In the genomic region with DNA sequence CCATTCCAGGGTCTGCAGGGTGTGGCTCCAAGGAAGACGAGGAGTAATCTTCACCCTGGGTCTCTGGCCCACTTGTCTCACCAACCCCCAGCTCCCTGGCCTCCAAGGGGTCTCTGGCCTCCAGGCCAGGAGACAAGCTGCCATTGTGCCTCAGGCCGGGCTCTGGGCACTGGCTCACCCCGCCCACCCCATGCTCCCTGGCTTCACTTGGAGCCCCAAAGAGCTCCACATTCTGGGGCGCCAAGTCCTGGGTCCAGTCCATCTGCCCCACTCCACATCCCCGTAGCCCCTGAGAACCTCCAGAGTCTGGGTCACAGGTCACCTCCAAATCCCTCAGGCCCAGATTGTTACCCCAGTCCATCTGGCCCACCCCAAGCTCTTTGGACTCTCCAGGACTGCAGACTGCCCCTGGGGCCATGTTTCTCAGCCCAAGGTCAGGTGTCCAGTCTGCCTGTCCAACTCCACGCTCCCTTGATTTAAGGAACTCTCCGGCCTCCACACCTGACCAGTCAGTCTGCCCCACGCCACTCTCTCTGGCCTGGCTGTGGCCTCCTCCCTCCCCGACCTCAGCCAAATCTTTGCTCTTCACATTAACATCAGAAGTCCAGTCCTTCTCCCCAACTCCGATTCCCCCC, we compare ENCODE assay signal across 19 cellular contexts. TPM values are rescaled to one million over a fixed set of nuclear protein-coding genes. Genes with fewer than 3 reads are reported as not detected.
DNase-seq lines count a peak whose midpoint lies in the region; ATAC-seq, FAIRE-seq and TF ChIP-seq lines count a peak whose summit lies in the region.
"Had no signal": no experiment of that assay in that cellular context is flagged by ENCODE, and none has a peak within 500 bp of the region (broad histone marks: within the 10 kb centered on the region; RNA-seq: fewer than 3 reads in every experiment).

No MANE protein-coding gene starts in this region.

- no peaks in the 10 kb centered on the region for H3K27me3 ChIP-seq in H9 (ENCODE audit: insufficient read depth, low read length)
- no peaks in the 10 kb centered on the region for H3K27me3 ChIP-seq in bronchial epithelial cell (ENCODE audit: control insufficient read depth, insufficient read depth, low read length)
- no peaks in the 10 kb centered on the region for H3K27me3 ChIP-seq in lower lobe of right lung (ENCODE audit: low read depth)
- H3K27me3 ChIP-seq in spleen (replicated peaks in 1 of 7), result peaks cover 0 to 12% (median 0%) of the 10 kb centered on the region in 7 donors
- H3K27me3 ChIP-seq: ascending aorta had no signal

- no peak overlapping the region for H3K27ac ChIP-seq in H9 (ENCODE audit: insufficient read length, low read depth, low read length)
- peak overlapping the region; percentile 11 for H3K27ac ChIP-seq in lower lobe of right lung
- peak overlapping the region in 1 of 8 donors; percentile 8 for H3K27ac ChIP-seq in spleen
- H3K27ac ChIP-seq: HL-60, VCaP had no signal

- ATAC-seq in lower lobe of right lung, result no peak

- no peak for FAIRE-seq in bronchial epithelial cell (lab: Jason Lieb, UNC)
- FAIRE-seq: GM12892 had no signal

- no peak overlapping the region for H2BK15ac ChIP-seq in H9 (ENCODE audit: low read depth, low read length)

- H3K23ac ChIP-seq in H9 (ENCODE audit: insufficient read length, low read depth, low read length), result no peak overlapping the region

- H2AK5ac ChIP-seq in H9 (ENCODE audit: insufficient read length, low read length), result no peak overlapping the region

- H3K79me1 ChIP-seq in H9 (ENCODE audit: insufficient read depth, low read depth, low read length, poor library complexity, severe bottlenecking), result no peaks in the 10 kb centered on the region

- peak overlapping the region in 1 of 2 experiments; percentile 17; a peak in 1 of 5 replicates for H3K4me3 Mint-ChIP-seq in H9

- no CpG with 5 or more reads among the region's 10 CpGs for WGBS in H9 (ENCODE audit: extremely low coverage, insufficient read length, low lambda C conversion rate)
- WGBS in spleen, 5 donors, result 90 to 96% (median 92%) methylated on average over 10 of the region's 10 CpGs

- H2BK120ac ChIP-seq in H9 (ENCODE audit: low read depth, low read length, poor library complexity, severe bottlenecking), result no peak overlapping the region

- no peak for DNase-seq in H9
- no peak for DNase-seq in bronchial epithelial cell (ENCODE audit: low read depth)
- DNase-seq in lower lobe of right lung, result no peak
- DNase-seq in spleen, result peak; percentile 65
- no peak for DNase-seq in NK-92 treated with Interleukin-12 subunit alpha and Interleukin-12 subunit beta, amount 100 ng/mL, for 24 hours (lab: John Stamatoyannopoulos, UW)
- no peak for DNase-seq in GM20000 (ENCODE audit: low spot score)
- no peak for DNase-seq in iPS-NIHi7 (ENCODE audit: extremely low spot score)
- DNase-seq in AG20443 (ENCODE audit: low spot score), result no peak
- DNase-seq: activated gamma-delta T cell, COR-L47, mesendoderm, NCI-H1417 treated with DMSO at 0.1 percent for 48 hours, NCI-H510A, SW 1271 had no signal

- no peak overlapping the region for H2BK20ac ChIP-seq in H9 (ENCODE audit: low read depth, low read length, poor library complexity, severe bottlenecking)

- H3K9me3 ChIP-seq in H9 (ENCODE audit: control insufficient read depth, low read depth, low read length), result no peaks in the 10 kb centered on the region
- no peaks in the 10 kb centered on the region for H3K9me3 ChIP-seq in lower lobe of right lung
- no peaks in the 10 kb centered on the region for H3K9me3 ChIP-seq in spleen
- H3K9me3 ChIP-seq: ascending aorta had no signal

- intact Hi-C loops in lower lobe of right lung (cut with DNase I) (no loop called here), spleen (cut with DNase I; ENCODE audit: low total_unique reads) (no loop called here)

- no peak overlapping the region for H4K91ac ChIP-seq in H9 (ENCODE audit: insufficient read length, low read depth, low read length)

- H3K56ac ChIP-seq in H9 (ENCODE audit: insufficient read length, low read depth, low read length), result no peak overlapping the region

- no peak overlapping the region for H4K5ac ChIP-seq in H9 (ENCODE audit: insufficient read length, low read depth, low read length)

- H4K8ac ChIP-seq in H9 (replicated peaks; ENCODE audit: insufficient read length, low read depth, low read length), result no peak overlapping the region

- no peaks in the 10 kb centered on the region for H3K9me3 Mint-ChIP-seq in H9

- H3K4me1 ChIP-seq in H9 (ENCODE audit: insufficient read depth, low read length) (peaks cover 6% of the 10 kb centered on the region), lower lobe of right lung (peaks cover 94% of the 10 kb centered on the region), spleen (peaks cover 24 to 98% (median 61%) of the 10 kb centered on the region in 6 donors)

- no peak overlapping the region for H3K4ac ChIP-seq in H9 (ENCODE audit: low read depth, low read length)

- no peak for TF ChIP-seq CTCF in H9 (conservative IDR thresholded peaks at IDR 0.05)
- TF ChIP-seq CTCF in bronchial epithelial cell (IDR thresholded peaks at IDR 0.05; ENCODE audit: insufficient read depth, low read length, severe bottlenecking), result no peak
- no peak for TF ChIP-seq CTCF in lower lobe of right lung (IDR thresholded peaks at IDR 0.05)
- no peak for TF ChIP-seq CTCF in spleen (IDR thresholded peaks at IDR 0.05 in 8 of 11, conservative IDR thresholded peaks at IDR 0.05 in 3 of 11)
- no peak for TF ChIP-seq CTCF in GM20000 (IDR thresholded peaks at IDR 0.05; ENCODE audit: extremely low read depth, missing control alignments)

- H3K36me3 ChIP-seq in bronchial epithelial cell (ENCODE audit: control insufficient read depth, insufficient read depth, low read length) (peaks cover 36% of the 10 kb centered on the region), lower lobe of right lung (peaks cover 49% of the 10 kb centered on the region), spleen (peaks cover 0 to 46% (median 11%) of the 10 kb centered on the region in 6 donors)

- no peaks in the 10 kb centered on the region for H3K27me3 Mint-ChIP-seq in H9 (ENCODE audit: low read depth)

- no peak overlapping the region for H3K4me2 ChIP-seq in H9 (ENCODE audit: insufficient read depth, insufficient read length, low read length)

- H2BK12ac ChIP-seq in H9 (ENCODE audit: insufficient read length, low read depth, low read length), result no peak overlapping the region

- H3K79me2 ChIP-seq in H9 (ENCODE audit: insufficient read depth, low read length), result peaks cover 9% of the 10 kb centered on the region; the same call in 1 of the 2 replicates

- no peak overlapping the region for H2BK5ac ChIP-seq in H9 (ENCODE audit: insufficient read length, low read length)

- no peak overlapping the region; the same call in 1 of the 2 replicates for H3K14ac ChIP-seq in H9 (ENCODE audit: insufficient read depth, low read length)

- peaks cover 41 to 64% (median 45%) of the 10 kb centered on the region in 3 experiments for H3K36me3 Mint-ChIP-seq in H9 (ENCODE audit: insufficient read depth in 1 of 3, low read depth in 3 of 3)

- no peak overlapping the region for H2AFZ ChIP-seq in H9 (ENCODE audit: low read length)

- peak overlapping the region; percentile 3 for H3K4me3 ChIP-seq in bronchial epithelial cell (ENCODE audit: low read depth, low read length)
- H3K4me3 ChIP-seq in lower lobe of right lung, result peak overlapping the region; percentile 3
- peak overlapping the region in 1 of 8 donors; percentile 44 for H3K4me3 ChIP-seq in spleen
- H3K4me3 ChIP-seq: ascending aorta had no signal

- no peak overlapping the region for H3T11ph ChIP-seq in H9 (ENCODE audit: low read length)

- H3K27ac Mint-ChIP-seq in H9, result peak overlapping the region; percentile 60 to 87 (median 72); a peak in 6 of 7 replicates

- no peak overlapping the region for H3K18ac ChIP-seq in H9 (ENCODE audit: insufficient read length, low read depth, low read length)

- H3K23me2 ChIP-seq in H9 (ENCODE audit: insufficient read length, low read depth, low read length, poor library complexity, severe bottlenecking), result peaks cover 6% of the 10 kb centered on the region

- no peak overlapping the region for H3K9ac ChIP-seq in H9 (ENCODE audit: extremely low read depth, insufficient read length, low read length)

- peaks cover 24 to 37% of the 10 kb centered on the region in 2 experiments for H3K4me1 Mint-ChIP-seq in H9

- no peaks in the 10 kb centered on the region for H4K20me1 ChIP-seq in H9 (ENCODE audit: control insufficient read depth, insufficient read depth, insufficient read length)

- no peak for TF ChIP-seq POLR2A in spleen (IDR thresholded peaks at IDR 0.05)

RNA-seq across cellular contexts. Expression of a gene that starts 16.2 kb away (rescaled TPM):
- 130 and 140 TPM in 2 replicates for total RNA-seq in H9 (2021)
- 67.9 and 160 TPM in 2 replicates for total RNA-seq in bronchial epithelial cell
- total RNA-seq in lower lobe of right lung, result 147 TPM
- total RNA-seq in spleen, result 100 to 1,000 TPM in 1 of 7 donors, 10 to 100 TPM in 6; 30.5 to 126 (median 48.5) TPM
- 10 to 100 TPM; 19.8 to 51.6 (median 21.7) TPM for polyA plus RNA-seq in spleen

RNA-seq across cellular contexts. Expression of a gene that starts 27.1 kb away (rescaled TPM):
- total RNA-seq in H9 (2021) (202 and 205 TPM in 2 replicates), bronchial epithelial cell (96.6 and 100 TPM in 2 replicates), lower lobe of right lung (62.2 TPM), spleen (10 to 100 TPM; 41.9 to 67.1 (median 53.1) TPM)
- polyA plus RNA-seq in spleen, result 10 to 100 TPM; 35.5 to 52.0 (median 42.6) TPM

RNA-seq across cellular contexts. Expression of a gene that starts 29.6 kb away (rescaled TPM):
- total RNA-seq in H9 (2021), result 0.15 and 0.22 TPM in 2 replicates
- not detected in 2 replicates for total RNA-seq in bronchial epithelial cell
- not detected for total RNA-seq in lower lobe of right lung
- total RNA-seq in spleen, result not detected
- not detected for polyA plus RNA-seq in spleen
- total RNA-seq: ascending aorta, fibroblast of villous mesenchyme had no signal
